In genomic region chr2:88493481-88493880, GRCh38 we compare ENCODE assay signal across 10 cellular contexts. TPM values are rescaled to one million over a fixed set of nuclear protein-coding genes. Genes with fewer than 3 reads are reported as not detected.
"Had no signal": no experiment of that assay in that cellular context is flagged by ENCODE, and none has a peak within 500 bp of the region (broad histone marks: within the 10 kb centered on the region; RNA-seq: fewer than 3 reads in every experiment).

No MANE protein-coding gene starts in this region.

- H3K9ac ChIP-seq: GM23248, KMS-11 had no signal

- H2AFZ ChIP-seq: GM23248 had no signal

- DNase-seq: GM23248, GOT3, H9, HCEC 1CT, KBM-7 had no signal

- FAIRE-seq: H54, HTR-8/SVneo had no signal

- H3K27ac ChIP-seq: GM23248, KMS-11 had no signal

- H3K4me2 ChIP-seq: KMS-11 had no signal

- H3K4me3 ChIP-seq: GM23248 had no signal

RNA-seq across cellular contexts. Expression of gene FOXI3, which starts 41.0 kb away (rescaled TPM):
- total RNA-seq: GM23248, HT-29 had no signal
- polyA plus RNA-seq: GM23248, IgD-negative memory B cell had no signal
